In genomic region chr14:77763316-77763715, GRCh38 we compare ENCODE assay signal across 21 cellular contexts. TPM values are rescaled to one million over a fixed set of nuclear protein-coding genes. Genes with fewer than 3 reads are reported as not detected.
DNase-seq lines count a peak whose midpoint lies in the region; TF ChIP-seq lines count a peak whose summit lies in the region.
"Had no signal": no experiment of that assay in that cellular context is flagged by ENCODE, and none has a peak within 500 bp of the region (broad histone marks: within the 10 kb centered on the region; RNA-seq: fewer than 3 reads in every experiment).

No MANE protein-coding gene starts in this region.

- H3K4me1 Mint-ChIP-seq in H9 (peaks cover 29 to 35% of the 10 kb centered on the region in 2 experiments), brain (peaks cover 49% of the 10 kb centered on the region)

- peaks cover 7% of the 10 kb centered on the region for H3K23me2 ChIP-seq in H9 (ENCODE audit: insufficient read length, low read depth, low read length, poor library complexity, severe bottlenecking)

- H3K27me3 Mint-ChIP-seq in H9 (ENCODE audit: low read depth) (no peaks in the 10 kb centered on the region; the same call in 1 of the 2 replicates), brain (peaks cover 11% of the 10 kb centered on the region)
- H3K27me3 Mint-ChIP-seq: B cell had no signal

- H4K20me1 ChIP-seq in H9 (ENCODE audit: control insufficient read depth, insufficient read depth, insufficient read length): no peaks in the 10 kb centered on the region

- no peak overlapping the region for H3K4me3 ChIP-seq in mesendoderm (ENCODE audit: low read length)
- H3K4me3 ChIP-seq: SJSA1 had no signal

- H3K23ac ChIP-seq in H9 (ENCODE audit: insufficient read length, low read depth, low read length) (peak overlapping the region; percentile 31), mesendoderm (ENCODE audit: low read length) (no peak overlapping the region)

- no peak overlapping the region for H4K91ac ChIP-seq in H9 (ENCODE audit: insufficient read length, low read depth, low read length)

- H4K5ac ChIP-seq in H9 (ENCODE audit: insufficient read length, low read depth, low read length): no peak overlapping the region
- H4K5ac ChIP-seq in mesendoderm (ENCODE audit: low read length): no peak overlapping the region

- no peak overlapping the region for H2BK12ac ChIP-seq in H9 (ENCODE audit: insufficient read length, low read depth, low read length)

- H3K27me3 ChIP-seq in H9 (ENCODE audit: insufficient read depth, low read length): 0 out of 2 replicates have a peak, but pooled peaks cover 2% of the 10 kb centered on the region
- no peaks in the 10 kb centered on the region for H3K27me3 ChIP-seq in mesendoderm (ENCODE audit: insufficient read depth, low read length, poor library complexity)
- H3K27me3 ChIP-seq: SJSA1 had no signal

- H3K56ac ChIP-seq in H9 (ENCODE audit: insufficient read length, low read depth, low read length): no peak overlapping the region
- H3K56ac ChIP-seq in mesendoderm (ENCODE audit: low read length): no peak overlapping the region

- peak overlapping the region; percentile 46 for H3K27ac ChIP-seq in H9 (ENCODE audit: insufficient read length, low read depth, low read length)
- no peak overlapping the region for H3K27ac ChIP-seq in mesendoderm (ENCODE audit: low read depth, low read length)
- H3K27ac ChIP-seq: SJSA1 had no signal

- peak overlapping the region; percentile 49 for H2BK20ac ChIP-seq in H9 (ENCODE audit: low read depth, low read length, poor library complexity, severe bottlenecking)

- H2BK5ac ChIP-seq in H9 (ENCODE audit: insufficient read length, low read length) (no peak overlapping the region), mesendoderm (ENCODE audit: low read length) (no peak overlapping the region)

- H3K14ac ChIP-seq in H9 (ENCODE audit: insufficient read depth, low read length): no peak overlapping the region

- H3K79me1 ChIP-seq in H9 (ENCODE audit: insufficient read depth, low read depth, low read length, poor library complexity, severe bottlenecking) (peaks cover 6% of the 10 kb centered on the region), mesendoderm (ENCODE audit: low read length) (peaks cover 11% of the 10 kb centered on the region)

- H3K4me3 Mint-ChIP-seq in H9 (peak overlapping the region in 1 of 2 experiments; percentile 14; a peak in 1 of 5 replicates), brain (peak overlapping the region in 3 of 5 experiments; percentile 8 to 35 (median 17))
- H3K4me3 Mint-ChIP-seq: B cell, CD14-positive monocyte had no signal

- H3K9me3 Mint-ChIP-seq in H9 (no peaks in the 10 kb centered on the region), brain (no peaks in the 10 kb centered on the region)

- no peak overlapping the region for H4K8ac ChIP-seq in H9 (replicated peaks; ENCODE audit: insufficient read length, low read depth, low read length)
- no peak overlapping the region for H4K8ac ChIP-seq in mesendoderm (ENCODE audit: low read depth, low read length)

- no peak overlapping the region for H2AK5ac ChIP-seq in H9 (ENCODE audit: insufficient read length, low read length)
- H2AK5ac ChIP-seq in mesendoderm (ENCODE audit: low read length): no peak overlapping the region

- H2BK120ac ChIP-seq in H9 (ENCODE audit: low read depth, low read length, poor library complexity, severe bottlenecking) (no peak overlapping the region), mesendoderm (ENCODE audit: low read depth, low read length) (no peak overlapping the region)

- no peak overlapping the region for H3K4ac ChIP-seq in H9 (ENCODE audit: low read depth, low read length)
- no peak overlapping the region for H3K4ac ChIP-seq in mesendoderm (ENCODE audit: low read depth, low read length)

- no peaks in the 10 kb centered on the region for H3K36me3 ChIP-seq in mesendoderm (ENCODE audit: control insufficient read depth, insufficient read depth, low read length)

- no peak for DNase-seq in H9
- peak; percentile 22 for DNase-seq in NCI-H82 treated with DMSO at 0.1 percent for 48 hours (lab: John Stamatoyannopoulos, UW; ENCODE audit: unreplicated experiment)
- DNase-seq in mesendoderm: peak; percentile 3
- no peak for DNase-seq in NOMO-1 treated with dmso at 0.1 percent for 144 hours (lab: John Stamatoyannopoulos, UW; ENCODE audit: unreplicated experiment)
- no peak for DNase-seq in DMS79 (lab: John Stamatoyannopoulos, UW)
- no peak for DNase-seq in pons (ENCODE audit: low spot score)
- no peak for DNase-seq in activated T-cell treated with anti-CD3 and anti-CD28 coated beads, Interleukin-2, amount 50 U/mL, for 1 hour
- DNase-seq: GDM1, GOT3, MM.1S, NCI-H1048, NCI-H1436, NCI-H187 treated with DMSO at 0.1 percent for 48 hours, NCI-H2107, NCI-H2227 treated with DMSO at 0.1 percent for 48 hours, NCI-H510A, OCI-M1 had no signal

- H3K4me2 ChIP-seq in H9 (ENCODE audit: insufficient read depth, insufficient read length, low read length): peak overlapping the region; percentile 12
- no peak overlapping the region for H3K4me2 ChIP-seq in mesendoderm (ENCODE audit: low read length)

- H3K18ac ChIP-seq in H9 (ENCODE audit: insufficient read length, low read depth, low read length) (no peak overlapping the region), mesendoderm (ENCODE audit: low read length) (no peak overlapping the region)

- H3K4me1 ChIP-seq in H9 (ENCODE audit: insufficient read depth, low read length): no peaks in the 10 kb centered on the region
- H3K4me1 ChIP-seq in mesendoderm (ENCODE audit: control insufficient read depth, low read depth, low read length): no peaks in the 10 kb centered on the region
- H3K4me1 ChIP-seq: SJSA1 had no signal

- no peak for TF ChIP-seq CTCF in H9 (conservative IDR thresholded peaks at IDR 0.05)
- TF ChIP-seq CTCF in brain (conservative IDR thresholded peaks at IDR 0.05): no peak

- H2BK15ac ChIP-seq in H9 (ENCODE audit: low read depth, low read length) (no peak overlapping the region), mesendoderm (replicated peaks; ENCODE audit: low read depth) (no peak overlapping the region)

- H3K9me3 ChIP-seq in H9 (ENCODE audit: control insufficient read depth, low read depth, low read length): no peaks in the 10 kb centered on the region
- H3K9me3 ChIP-seq: SJSA1 had no signal

- H3K27ac Mint-ChIP-seq in H9: peak overlapping the region; percentile 45 to 86 (median 82); a peak in 5 of 7 replicates
- H3K27ac Mint-ChIP-seq in brain: peak overlapping the region; percentile 20 to 88 (median 49)
- H3K27ac Mint-ChIP-seq: B cell, CD14-positive monocyte had no signal

- H3T11ph ChIP-seq in H9 (ENCODE audit: low read length): no peak overlapping the region

- peaks cover 4% of the 10 kb centered on the region; the same call in 1 of the 2 replicates for H3K79me2 ChIP-seq in H9 (ENCODE audit: insufficient read depth, low read length)
- H3K79me2 ChIP-seq in mesendoderm (ENCODE audit: control insufficient read depth, insufficient read depth, low read length): peaks cover 21% of the 10 kb centered on the region

- no CpG with 5 or more reads among the region's 1 CpG for WGBS in H9 (ENCODE audit: extremely low coverage, insufficient read length, low lambda C conversion rate)
- WGBS in mesendoderm (ENCODE audit: extremely low coverage, insufficient coverage, low lambda C conversion rate): no CpG with 5 or more reads among the region's 1 CpG

- no peak overlapping the region for H2AFZ ChIP-seq in H9 (ENCODE audit: low read length)

- H3K36me3 Mint-ChIP-seq in H9 (ENCODE audit: insufficient read depth in 1 of 3, low read depth in 3 of 3) (peaks cover under 1 to 9% (median 6%) of the 10 kb centered on the region in 3 experiments; a peak in 5 of 7 replicates), brain (peaks cover 12% of the 10 kb centered on the region)

- H3K9ac ChIP-seq in H9 (ENCODE audit: extremely low read depth, insufficient read length, low read length) (no peak overlapping the region), mesendoderm (ENCODE audit: low read length) (no peak overlapping the region)

RNA-seq across cellular contexts. Expression of gene SNW1, which starts 2.4 kb away (rescaled TPM):
- 97.2 and 103 TPM in 2 replicates for total RNA-seq in H9 (2021)
- polyA plus RNA-seq in brain (ENCODE audit: insufficient read depth, low read depth, low replicate concordance): 74.6 TPM
- polyA plus RNA-seq in mesendoderm (2013, experiment 1 of 2): 77.6 TPM
- 74.8 TPM for polyA plus RNA-seq in mesendoderm (2013, experiment 2 of 2)

RNA-seq across cellular contexts. Expression of gene ADCK1, which starts 36.6 kb away (rescaled TPM):
- 11.8 and 12.2 TPM in 2 replicates for total RNA-seq in H9 (2021)
- polyA plus RNA-seq in brain (ENCODE audit: insufficient read depth, low read depth, low replicate concordance): 6.0 TPM
- polyA plus RNA-seq in mesendoderm (2013, experiment 1 of 2): 6.2 TPM
- 5.6 TPM for polyA plus RNA-seq in mesendoderm (2013, experiment 2 of 2)

RNA-seq across cellular contexts. Expression of gene SLIRP, which starts 55.4 kb away (rescaled TPM):
- 337 TPM in 2 replicates for total RNA-seq in H9 (2021)
- polyA plus RNA-seq in brain (ENCODE audit: insufficient read depth, low read depth, low replicate concordance): 158 TPM
- 1,414 TPM for polyA plus RNA-seq in mesendoderm (2013, experiment 1 of 2)
- 1,371 TPM for polyA plus RNA-seq in mesendoderm (2013, experiment 2 of 2)

RNA-seq across cellular contexts. Expression of gene ALKBH1, which starts 55.5 kb away (rescaled TPM):
- 17.4 and 18.7 TPM in 2 replicates for total RNA-seq in H9 (2021)
- polyA plus RNA-seq in brain (ENCODE audit: insufficient read depth, low read depth, low replicate concordance): 11.2 TPM
- 10.4 TPM for polyA plus RNA-seq in mesendoderm (2013, experiment 1 of 2)
- 10.4 TPM for polyA plus RNA-seq in mesendoderm (2013, experiment 2 of 2)

Comparison
In these comparisons a context has a peak if more than half of its experiments do, and no peak if none do; other contexts are left out.
1. DNase-seq: peak in NCI-H82 treated with DMSO at 0.1 percent for 48 hours (single experiment) and mesendoderm (single experiment); none in H9 (single experiment), NOMO-1 treated with dmso at 0.1 percent for 144 hours (single experiment), DMS79 (single experiment), pons (single experiment) and activated T-cell treated with anti-CD3 and anti-CD28 coated beads, Interleukin-2, amount 50 U/mL, for 1 hour (single experiment).